In genomic region chr3:72996121-72996472, GRCh38 we compare ENCODE assay signal across 8 cellular contexts. TPM values are rescaled to one million over a fixed set of nuclear protein-coding genes. Genes with fewer than 3 reads are reported as not detected.
A peak's percentile ranks its signal among the peaks of the same experiment; 100 is the strongest.
DNase-seq lines count a peak whose midpoint lies in the region; ATAC-seq and FAIRE-seq lines count a peak whose summit lies in the region.

No MANE protein-coding gene starts in this region.

- peak overlapping the region; percentile 93 for H3K27ac Mint-ChIP-seq in activated CD8-positive, alpha-beta T cell treated with anti-CD3 and anti-CD28 coated beads, Interleukin-2, amount 10 ng/mL, durations not matched to agents 7 days and 5 days

- H3K36me3 ChIP-seq in HAP-1 (replicated peaks): peaks cover 31% of the 10 kb centered on the region

- CTCF ChIA-PET in activated CD8-positive, alpha-beta T cell treated with anti-CD3 and anti-CD28 coated beads, Interleukin-2, amount 10 ng/mL, durations not matched to agents 7 days and 5 days (lab: Charles Lee): interaction anchor here (0.6 to 2.1 kb wide), 2 partner anchors 61 to 90 kb away, joined by 4 to 5 read pairs; no protein-coding TSS in a partner anchor

- H3K9me3 ChIP-seq in HAP-1: no peaks in the 10 kb centered on the region; the same call in 1 of the 2 replicates

- ATAC-seq in activated CD8-positive, alpha-beta T cell treated with anti-CD3 and anti-CD28 coated beads, Interleukin-2, amount 10 ng/mL, durations not matched to agents 7 days and 5 days: no peak
- ATAC-seq in left ventricle myocardium superior: no peak
- no peak for ATAC-seq in HG03039 (IDR thresholded peaks at IDR 0.05; ENCODE audit: unreplicated experiment)

- in situ Hi-C loops in HAP-1 (cut with MboI; ENCODE audit: low sequenced_read_pairs): no loop called here

- peaks cover 24% of the 10 kb centered on the region for H3K4me1 ChIP-seq in HAP-1

- H3K4me1 Mint-ChIP-seq in activated CD8-positive, alpha-beta T cell treated with anti-CD3 and anti-CD28 coated beads, Interleukin-2, amount 10 ng/mL, durations not matched to agents 7 days and 5 days (ENCODE audit: low read depth): peaks cover 29% of the 10 kb centered on the region

- H3K36me3 Mint-ChIP-seq in activated CD8-positive, alpha-beta T cell treated with anti-CD3 and anti-CD28 coated beads, Interleukin-2, amount 10 ng/mL, durations not matched to agents 7 days and 5 days (ENCODE audit: low read depth): peaks cover 25% of the 10 kb centered on the region

- peak overlapping the region; percentile 86 for H3K4me3 Mint-ChIP-seq in activated CD8-positive, alpha-beta T cell treated with anti-CD3 and anti-CD28 coated beads, Interleukin-2, amount 10 ng/mL, durations not matched to agents 7 days and 5 days

- peak overlapping the region; percentile 34 to 99 (median 96) for H3K27ac ChIP-seq in skin epidermis

- H3K4me3 ChIP-seq in HAP-1 (peak overlapping the region; percentile 96), skin epidermis (peak overlapping the region; percentile 64 to 96 (median 86))

- no peak for FAIRE-seq in GM19239 (lab: Jason Lieb, UNC)

- H3K27me3 ChIP-seq in HAP-1 (ENCODE audit: low read depth): no peaks in the 10 kb centered on the region

- POLR2A ChIA-PET in activated CD8-positive, alpha-beta T cell treated with anti-CD3 and anti-CD28 coated beads, Interleukin-2, amount 10 ng/mL, durations not matched to agents 7 days and 5 days (lab: Charles Lee): interaction anchor here (0.7 to 1.7 kb wide), 9 partner anchors 14 to 148 kb away, joined by 3 to 6 read pairs (median 3); partner anchors contain the start of gene SHQ1

- H3K9me3 Mint-ChIP-seq in activated CD8-positive, alpha-beta T cell treated with anti-CD3 and anti-CD28 coated beads, Interleukin-2, amount 10 ng/mL, durations not matched to agents 7 days and 5 days (ENCODE audit: insufficient read depth): no peaks in the 10 kb centered on the region

- DNase-seq in HAP-1 (ENCODE audit: low spot score in 2 of 2) (no peak), left ventricle myocardium superior (peak; percentile 41), GM19239 (ENCODE audit: insufficient read length, low spot score) (no peak), inferior parietal cortex (ENCODE audit: extremely low spot score) (no peak), cortex of kidney (lab: John Stamatoyannopoulos, UW) (no peak)
- DNase-seq in activated CD8-positive, alpha-beta T cell treated with anti-CD3 and anti-CD28 coated beads, Interleukin-2, amount 10 ng/mL, durations not matched to agents 7 days and 5 days: peak; percentile 23

- H3K27me3 Mint-ChIP-seq in activated CD8-positive, alpha-beta T cell treated with anti-CD3 and anti-CD28 coated beads, Interleukin-2, amount 10 ng/mL, durations not matched to agents 7 days and 5 days (ENCODE audit: low read depth): no peaks in the 10 kb centered on the region

- intact Hi-C loops in left ventricle myocardium superior (cut with micrococcal nuclease): no loop called here

RNA-seq across cellular contexts. Expression of gene PPP4R2, which starts 0.5 kb away (rescaled TPM):
- total RNA-seq in activated CD8-positive, alpha-beta T cell treated with anti-CD3 and anti-CD28 coated beads, Interleukin-2, amount 10 ng/mL, durations not matched to agents 7 days and 5 days: 10 to 100 TPM; 80.0 to 80.9 TPM
- 53.1 TPM for total RNA-seq in left ventricle myocardium superior

Comparison
In these comparisons a context has a peak if more than half of its experiments do, and no peak if none do; other contexts are left out.
1. DNase-seq: peak in activated CD8-positive, alpha-beta T cell treated with anti-CD3 and anti-CD28 coated beads, Interleukin-2, amount 10 ng/mL, durations not matched to agents 7 days and 5 days (single experiment) and left ventricle myocardium superior (single experiment); none in HAP-1 (0 of 2), GM19239 (single experiment), inferior parietal cortex (single experiment) and cortex of kidney (single experiment).